9 cellular contexts compared by ENCODE assay signal in genomic region chr22:46044718-46045458, GRCh38.
DNase-seq lines count a peak whose midpoint lies in the region; ATAC-seq, FAIRE-seq and TF ChIP-seq lines count a peak whose summit lies in the region.
"Had no signal": no experiment of that assay in that cellular context is flagged by ENCODE, and none has a peak within 500 bp of the region (broad histone marks: within the 10 kb centered on the region; RNA-seq: fewer than 3 reads in every experiment).

No MANE protein-coding gene starts in this region.

- H3K4me3 ChIP-seq in CD4-positive, alpha-beta memory T cell (ENCODE audit: low read length in 2 of 2) = peak overlapping the region; percentile 29 to 64
- H3K4me3 ChIP-seq in esophagus squamous epithelium = peak overlapping the region; percentile 56 to 84 (median 76)

- TF ChIP-seq POLR2A in esophagus squamous epithelium (IDR thresholded peaks at IDR 0.05) (no peak), H54 (IDR thresholded peaks at IDR 0.05; ENCODE audit: low read depth, low read length) (no peak)

- H3K27me3 Mint-ChIP-seq in CD4-positive, alpha-beta memory T cell = no peaks in the 10 kb centered on the region
- H3K27me3 Mint-ChIP-seq in T-helper 2 cell treated with Interferon-gamma antibody and Interleukin-4, amounts not matched to agents 5 μg/mL and 100 μg/mL, for 36 hours (ENCODE audit: low read depth) = peaks cover 2% of the 10 kb centered on the region
- H3K27me3 Mint-ChIP-seq in naive thymus-derived CD8-positive, alpha-beta T cell = no peaks in the 10 kb centered on the region

- H3K36me3 Mint-ChIP-seq in CD4-positive, alpha-beta memory T cell = no peaks in the 10 kb centered on the region
- H3K36me3 Mint-ChIP-seq in T-helper 2 cell treated with Interferon-gamma antibody and Interleukin-4, amounts not matched to agents 5 μg/mL and 100 μg/mL, for 36 hours (ENCODE audit: low read depth) = no peaks in the 10 kb centered on the region
- H3K36me3 Mint-ChIP-seq in naive thymus-derived CD8-positive, alpha-beta T cell = no peaks in the 10 kb centered on the region

- H3K4me1 Mint-ChIP-seq in CD4-positive, alpha-beta memory T cell = peaks cover 1 to 32% (median 22%) of the 10 kb centered on the region in 4 donors
- H3K4me1 Mint-ChIP-seq in T-helper 2 cell treated with Interferon-gamma antibody and Interleukin-4, amounts not matched to agents 5 μg/mL and 100 μg/mL, for 36 hours (ENCODE audit: low read depth) = peaks cover 10% of the 10 kb centered on the region
- peaks cover 6 to 51% (median 26%) of the 10 kb centered on the region in 4 donors for H3K4me1 Mint-ChIP-seq in naive thymus-derived CD8-positive, alpha-beta T cell

- peak; percentile 73 to 84 for ATAC-seq in naive thymus-derived CD8-positive, alpha-beta T cell
- no peak for ATAC-seq in GM19328 (IDR thresholded peaks at IDR 0.05; ENCODE audit: unreplicated experiment)
- ATAC-seq: HCT116 had no signal

- peak in 1 of 5 donors; percentile 28 for DNase-seq in CD4-positive, alpha-beta memory T cell
- no peak for DNase-seq in T-helper 2 cell treated with Interferon-gamma antibody and Interleukin-4, amounts not matched to agents 5 μg/mL and 100 μg/mL, for 36 hours (ENCODE audit: low spot score)
- DNase-seq in esophagus squamous epithelium (lab: John Stamatoyannopoulos, UW) (no peak), H54 (ENCODE audit: insufficient read length, low spot score) (no peak), NCI-H526 treated with DMSO at 0.1 percent for 48 hours (lab: John Stamatoyannopoulos, UW) (no peak), NCI-H82 treated with DMSO at 0.1 percent for 48 hours (lab: John Stamatoyannopoulos, UW; ENCODE audit: unreplicated experiment) (no peak)
- peak in 4 of 10 donors; percentile 18 to 43 (median 35) for DNase-seq in naive thymus-derived CD8-positive, alpha-beta T cell

- peak overlapping the region; percentile 83 to 94 (median 85) for H3K4me3 Mint-ChIP-seq in CD4-positive, alpha-beta memory T cell
- H3K4me3 Mint-ChIP-seq in T-helper 2 cell treated with Interferon-gamma antibody and Interleukin-4, amounts not matched to agents 5 μg/mL and 100 μg/mL, for 36 hours = peak overlapping the region; percentile 80
- H3K4me3 Mint-ChIP-seq in naive thymus-derived CD8-positive, alpha-beta T cell = peak overlapping the region; percentile 81 to 92 (median 86)

- no peaks in the 10 kb centered on the region for H3K27me3 ChIP-seq in CD4-positive, alpha-beta memory T cell (ENCODE audit: insufficient read depth, low read length)
- H3K27me3 ChIP-seq in esophagus squamous epithelium = no peaks in the 10 kb centered on the region

- POLR2A ChIA-PET in CD4-positive, alpha-beta memory T cell (lab: Charles Lee; ENCODE audit: partially characterized antibody) = interaction anchor here (0.8 to 4.4 kb wide), 7 partner anchors 9 to 31 kb away, joined by 3 to 56 read pairs (median 5); no protein-coding TSS in a partner anchor
- POLR2A ChIA-PET in naive thymus-derived CD8-positive, alpha-beta T cell (lab: Charles Lee) = interaction anchor here (1.4 to 6.4 kb wide), 6 partner anchors 9 to 38 kb away, joined by 3 to 51 read pairs (median 20); no protein-coding TSS in a partner anchor

- CTCF ChIA-PET in CD4-positive, alpha-beta memory T cell (lab: Charles Lee; ENCODE audit: partially characterized antibody) = interaction anchor here (1.0 to 1.5 kb wide), 2 partner anchors 8 to 39 kb away, joined by 3 to 6 read pairs; no protein-coding TSS in a partner anchor

- no peaks in the 10 kb centered on the region for H3K9me3 ChIP-seq in CD4-positive, alpha-beta memory T cell (ENCODE audit: control insufficient read depth in 1 of 2, low read length in 2 of 2)
- H3K9me3 ChIP-seq in esophagus squamous epithelium = no peaks in the 10 kb centered on the region

- peak overlapping the region; percentile 85 to 94 (median 90) for H3K27ac Mint-ChIP-seq in CD4-positive, alpha-beta memory T cell
- H3K27ac Mint-ChIP-seq in T-helper 2 cell treated with Interferon-gamma antibody and Interleukin-4, amounts not matched to agents 5 μg/mL and 100 μg/mL, for 36 hours = peak overlapping the region; percentile 71
- peak overlapping the region; percentile 78 to 96 (median 92) for H3K27ac Mint-ChIP-seq in naive thymus-derived CD8-positive, alpha-beta T cell

- H3K4me1 ChIP-seq in CD4-positive, alpha-beta memory T cell (ENCODE audit: insufficient read depth, low read length) = peaks cover 45% of the 10 kb centered on the region
- peaks cover 60 to 94% (median 62%) of the 10 kb centered on the region in 3 donors for H3K4me1 ChIP-seq in esophagus squamous epithelium

- no peaks in the 10 kb centered on the region for H3K36me3 ChIP-seq in CD4-positive, alpha-beta memory T cell (ENCODE audit: insufficient read depth, low read length)
- H3K36me3 ChIP-seq in esophagus squamous epithelium = no peaks in the 10 kb centered on the region

- no peak for FAIRE-seq in H54 (lab: Jason Lieb, UNC)

- 2% methylated on average over 18 of the region's 77 CpGs; no CpG with 5 or more reads in 1 of the 2 donors for WGBS in esophagus squamous epithelium, 2 donors

- intact Hi-C loops in CD4-positive, alpha-beta memory T cell (cut with micrococcal nuclease) = loop anchor here (1.0 kb wide), 1 partner anchor 9 kb away; no protein-coding TSS in a partner anchor
- intact Hi-C loops in esophagus squamous epithelium (cut with DNase I) = no loop called here

- H3K27ac ChIP-seq in CD4-positive, alpha-beta memory T cell (ENCODE audit: low read depth, low read length) = peak overlapping the region; percentile 54
- H3K27ac ChIP-seq in esophagus squamous epithelium = peak overlapping the region; percentile 93 to 100 (median 99)

- H3K9me3 Mint-ChIP-seq in CD4-positive, alpha-beta memory T cell = no peaks in the 10 kb centered on the region
- no peaks in the 10 kb centered on the region for H3K9me3 Mint-ChIP-seq in T-helper 2 cell treated with Interferon-gamma antibody and Interleukin-4, amounts not matched to agents 5 μg/mL and 100 μg/mL, for 36 hours
- H3K9me3 Mint-ChIP-seq in naive thymus-derived CD8-positive, alpha-beta T cell = no peaks in the 10 kb centered on the region

- no peak for TF ChIP-seq CTCF in esophagus squamous epithelium (IDR thresholded peaks at IDR 0.05)
